In genomic region chr17:50661795-50662391, GRCh38 we compare ENCODE assay signal across 8 cellular contexts. TPM values are rescaled to one million over a fixed set of nuclear protein-coding genes. Genes with fewer than 3 reads are reported as not detected.
A peak's percentile ranks its signal among the peaks of the same experiment; 100 is the strongest.
DNase-seq lines count a peak whose midpoint lies in the region; ATAC-seq, FAIRE-seq and TF ChIP-seq lines count a peak whose summit lies in the region.

No MANE protein-coding gene starts in this region.

- H3K9me2 ChIP-seq in GM23248 (ENCODE audit: insufficient read depth) (no peaks in the 10 kb centered on the region), PC-9 (ENCODE audit: insufficient read depth) (no peaks in the 10 kb centered on the region)

- H3K4me3 ChIP-seq in A549: 0 out of 3 replicates have a peak overlapping the region, but pooled peaks have one; percentile 8
- H3K4me3 ChIP-seq in GM23248: 0 out of 2 replicates have a peak overlapping the region, but pooled peaks have one; percentile 25
- peak overlapping the region; percentile 39; the same call in 1 of the 2 replicates for H3K4me3 ChIP-seq in PC-9
- no peak overlapping the region for H3K4me3 ChIP-seq in liver (ENCODE audit: low read depth in 1 of 3, low read length in 3 of 3)
- no peak overlapping the region for H3K4me3 ChIP-seq in thyroid gland (replicated peaks in 1 of 3)

- H3K4me2 ChIP-seq in A549: peak overlapping the region; percentile 64
- peak overlapping the region; percentile 49 for H3K4me2 ChIP-seq in GM23248 (ENCODE audit: unreplicated experiment)
- H3K4me2 ChIP-seq in PC-9: peak overlapping the region; percentile 73

- 1% methylated on average over 9 of the region's 9 CpGs for WGBS in A549 (ENCODE audit: missing lambda C conversion rate)
- 27 to 33% methylated on average over 9 of the region's 9 CpGs for WGBS in GM23248 (ENCODE audit: low coverage in 1 of 2, low lambda C conversion rate in 2 of 2, missing lambda C conversion rate in 2 of 2), 2 experiments
- 54% methylated on average over 9 of the region's 9 CpGs for WGBS in liver
- 26 to 44% methylated on average over 9 of the region's 9 CpGs for WGBS in thyroid gland, 2 donors

- H3K4me3 Mint-ChIP-seq in MCF 10A (ENCODE audit: unreplicated experiment): peak overlapping the region; percentile 47

- POLR2A ChIA-PET in A549 (lab: Yijun Ruan, JAX): interaction anchor here (0.6 to 6.3 kb wide), 15 partner anchors 8 to 205 kb away, joined by 3 to 237 read pairs (median 4); partner anchors contain the start of genes ABCC3, LUC7L3 and TOB1
- POLR2A ChIA-PET in PC-9 (lab: Charles Lee; ENCODE audit: unreplicated experiment): interaction anchor here (0.5 to 1.7 kb wide), 7 partner anchors 8 to 387 kb away, joined by 3 to 26 read pairs (median 7); no protein-coding TSS in a partner anchor
- POLR2A ChIA-PET in MCF 10A (lab: Yijun Ruan, JAX): interaction anchor here (0.6 to 5.5 kb wide), 14 partner anchors 9 to 182 kb away, joined by 3 to 96 read pairs (median 5); partner anchors contain the start of genes ANKRD40 and LUC7L3

- H2AFZ ChIP-seq in GM23248 (no peak overlapping the region), PC-9 (no peak overlapping the region)

- peaks cover 32% of the 10 kb centered on the region for H3K36me3 Mint-ChIP-seq in MCF 10A (ENCODE audit: insufficient read depth, unreplicated experiment)

- H3K4me1 ChIP-seq in A549 (peaks cover 97% of the 10 kb centered on the region), GM23248 (ENCODE audit: insufficient read depth) (peaks cover 32% of the 10 kb centered on the region), PC-9 (replicated peaks; ENCODE audit: insufficient read depth) (peaks cover 74% of the 10 kb centered on the region), liver (ENCODE audit: control insufficient read depth in 4 of 4, insufficient read depth in 4 of 4, low read length in 3 of 4) (peaks cover 25 to 60% (median 40%) of the 10 kb centered on the region in 4 donors), thyroid gland (peaks cover 34 to 38% of the 10 kb centered on the region in 2 donors)

- intact Hi-C loops in PC-9 (cut with micrococcal nuclease; ENCODE audit: unreplicated experiment) (loop anchor here (2.0 kb wide), 1 partner anchor 25 kb away; no protein-coding TSS in a partner anchor), MCF 10A (cut with micrococcal nuclease) (loop anchor here (1.0 kb wide), 1 partner anchor 23 kb away; no protein-coding TSS in a partner anchor), thyroid gland (cut with DNase I) (no loop called here)

- H3K27ac Mint-ChIP-seq in MCF 10A (ENCODE audit: low read depth, unreplicated experiment): peak overlapping the region; percentile 77

- H3K27me3 Mint-ChIP-seq in MCF 10A (ENCODE audit: insufficient read depth, unreplicated experiment): no peaks in the 10 kb centered on the region

- no peaks in the 10 kb centered on the region for H3K27me3 ChIP-seq in GM23248 (replicated peaks; ENCODE audit: insufficient read depth)
- H3K27me3 ChIP-seq in PC-9 (ENCODE audit: insufficient read depth, low read depth): no peaks in the 10 kb centered on the region
- no peaks in the 10 kb centered on the region for H3K27me3 ChIP-seq in liver (ENCODE audit: control insufficient read depth in 4 of 4, insufficient read depth in 4 of 4, low read length in 3 of 4)
- no peaks in the 10 kb centered on the region for H3K27me3 ChIP-seq in thyroid gland

- TF ChIP-seq CTCF in A549 (IDR thresholded peaks at IDR 0.05) (no peak), PC-9 (conservative IDR thresholded peaks at IDR 0.05) (no peak), MCF 10A (IDR thresholded peaks at IDR 0.05; ENCODE audit: unreplicated experiment) (no peak), liver (IDR thresholded peaks at IDR 0.05; ENCODE audit: low read depth, low read length, missing input control) (no peak), thyroid gland (IDR thresholded peaks at IDR 0.05) (no peak)

- peaks cover 45% of the 10 kb centered on the region for H3K4me1 Mint-ChIP-seq in MCF 10A (ENCODE audit: insufficient read depth, unreplicated experiment)

- H3K9me3 ChIP-seq in A549: no peaks in the 10 kb centered on the region
- no peaks in the 10 kb centered on the region for H3K9me3 ChIP-seq in GM23248 (ENCODE audit: low read depth)
- H3K9me3 ChIP-seq in PC-9 (ENCODE audit: insufficient read depth, low read depth): no peaks in the 10 kb centered on the region
- no peaks in the 10 kb centered on the region for H3K9me3 ChIP-seq in liver (ENCODE audit: control insufficient read depth in 4 of 4, low read length in 3 of 4)
- H3K9me3 ChIP-seq in thyroid gland: no peaks in the 10 kb centered on the region

- H3K9ac ChIP-seq in GM23248 (peak overlapping the region; percentile 55), liver (ENCODE audit: low read depth in 1 of 2, low read length in 2 of 2) (no peak overlapping the region)

- H3K27ac ChIP-seq in A549: peak overlapping the region; percentile 98
- H3K27ac ChIP-seq in GM23248: peak overlapping the region; percentile 80
- H3K27ac ChIP-seq in PC-9: peak overlapping the region; percentile 97
- H3K27ac ChIP-seq in liver (ENCODE audit: low read depth in 1 of 2, low read length in 2 of 2): peak overlapping the region; percentile 79 to 94
- H3K27ac ChIP-seq in thyroid gland: peak overlapping the region; percentile 69 to 95 (median 84)

- H3K9me3 Mint-ChIP-seq in MCF 10A (ENCODE audit: unreplicated experiment): no peaks in the 10 kb centered on the region

- H4K20me1 ChIP-seq in GM23248 (ENCODE audit: insufficient read depth): no peaks in the 10 kb centered on the region
- no peaks in the 10 kb centered on the region for H4K20me1 ChIP-seq in PC-9 (ENCODE audit: insufficient read depth)

- CTCF ChIA-PET in A549 (lab: Yijun Ruan, JAX) (interaction anchor here (1.1 to 52.6 kb wide), 7 partner anchors 10 to 180 kb away, joined by 4 to 2097 read pairs (median 26); partner anchors contain the start of gene ABCC3), PC-9 (lab: Charles Lee) (interaction anchor here (0.5 to 3.2 kb wide), 6 partner anchors 11 to 225 kb away, joined by 3 to 33 read pairs (median 4); partner anchors contain the start of gene ANKRD40), MCF 10A (lab: Yijun Ruan, JAX) (interaction anchor here (0.5 to 2.9 kb wide), 12 partner anchors 9 to 102 kb away, joined by 3 to 16 read pairs (median 4); partner anchors contain the start of gene CACNA1G)

- peak; percentile 61 to 75 for ATAC-seq in A549
- no peak for ATAC-seq in HG03097 (IDR thresholded peaks at IDR 0.05; ENCODE audit: low FRiP score, unreplicated experiment)

- H3K79me2 ChIP-seq in GM23248 (ENCODE audit: insufficient read depth) (no peaks in the 10 kb centered on the region), PC-9 (ENCODE audit: low read depth) (peaks cover 25% of the 10 kb centered on the region; the same call in 1 of the 2 replicates)

- peak; percentile 96 to 98 for TF ChIP-seq EP300 in A549 (IDR thresholded peaks at IDR 0.05)

- FAIRE-seq in A549 (lab: Jason Lieb, UNC): peak; percentile 99

- in situ Hi-C loops in GM23248 (cut with MboI): no loop called here

- H3F3A ChIP-seq in GM23248 (ENCODE audit: insufficient read depth): peaks cover 21% of the 10 kb centered on the region
- peaks cover 94% of the 10 kb centered on the region for H3F3A ChIP-seq in PC-9 (ENCODE audit: insufficient read depth, low read depth)

- TF ChIP-seq POLR2A in A549 (IDR thresholded peaks at IDR 0.05; ENCODE audit: low read length): no peak
- peak in 1 of 2 donors; percentile 53 for TF ChIP-seq POLR2A in thyroid gland (IDR thresholded peaks at IDR 0.05)

- H3K36me3 ChIP-seq in GM23248 (ENCODE audit: low read depth): no peaks in the 10 kb centered on the region
- H3K36me3 ChIP-seq in PC-9 (ENCODE audit: low read depth): peaks cover 25% of the 10 kb centered on the region
- H3K36me3 ChIP-seq in liver (ENCODE audit: control insufficient read depth in 4 of 4, insufficient read depth in 3 of 4, low read depth in 1 of 4, low read length in 3 of 4): peaks cover 0 to 3% (median under 1%) of the 10 kb centered on the region in 4 donors
- no peaks in the 10 kb centered on the region for H3K36me3 ChIP-seq in thyroid gland

- TF ChIP-seq RAD21 in A549 (conservative IDR thresholded peaks at IDR 0.05 in 1 of 2, IDR thresholded peaks at IDR 0.05 in 1 of 2) (peak; percentile 21 to 65; a peak in 4 of 5 replicates), liver (IDR thresholded peaks at IDR 0.05) (peak; percentile 30 to 41)

- BruUV-seq in PC-9 (replicated peaks; lab: Mats Ljungman, UMichigan) (no TSS peak), MCF 10A (replicated peaks; lab: Mats Ljungman, UMichigan) (no TSS peak)

- DNase-seq in A549 (ENCODE audit: low read depth in 1 of 2, low spot score in 1 of 2) (peak; percentile 100), GM23248 (peak; percentile 92), PC-9 (peak; percentile 93 to 98), MCF 10A (ENCODE audit: unreplicated experiment) (peak; percentile 99), thyroid gland (peak; percentile 95 to 96), germinal center (ENCODE audit: low spot score) (no peak)

RNA-seq across cellular contexts. Expression of gene ABCC3, which starts 27.2 kb away (rescaled TPM):
- polyA plus RNA-seq in A549 (2011; rRNA removed) (342 and 442 TPM in 2 replicates), A549 (2017; fragmentation: RNase III; extraction: RNeasy Plus Mini Kit Qiagen cat#74134 plus additional on column Dnase treatment) (225 to 288 TPM (median 248 TPM) in 3 replicates), GM23248 (2016; fragmentation: Nextera tagmentation; extraction: Ambion mirVana) (35.0 and 38.5 TPM in 2 replicates), liver (10 to 100 TPM; 66.7 to 94.3 TPM)
- 157 and 189 TPM in 2 replicates for polyA plus RNA-seq in A549 (2012; cell fraction: cytosol; rRNA removed)
- 1,165 and 1,226 TPM in 2 replicates for polyA plus RNA-seq in A549 (2012; cell fraction: nucleus; rRNA removed)
- 586 and 639 TPM in 2 replicates for polyA minus RNA-seq in A549 (2011; rRNA and poly(A)+ RNA removed)
- total RNA-seq in GM23248 (2014; rRNA removed; shearing (Covaris generic)): 28.3 and 32.0 TPM in 2 replicates
- total RNA-seq in PC-9 (2021) (221 and 273 TPM in 2 replicates), MCF 10A (2022) (209 and 293 TPM in 2 replicates), liver (100 to 1,000 TPM in 1 of 2 donors, 10 to 100 TPM in 1; 10.5 to 197 TPM), thyroid gland (100 to 1,000 TPM in 2 of 4 donors, 10 to 100 TPM in 2; 51.0 to 189 (median 131) TPM)

RNA-seq across cellular contexts. Expression of gene ANKRD40, which starts 45.8 kb away (rescaled TPM):
- polyA plus RNA-seq in A549 (2011; rRNA removed): 68.5 and 84.3 TPM in 2 replicates
- 31.1 and 36.1 TPM in 2 replicates for polyA plus RNA-seq in A549 (2012; cell fraction: cytosol; rRNA removed)
- 20.0 and 27.7 TPM in 2 replicates for polyA plus RNA-seq in A549 (2012; cell fraction: nucleus; rRNA removed)
- 44.2 to 55.2 TPM (median 50.1 TPM) in 3 replicates for polyA plus RNA-seq in A549 (2017; fragmentation: RNase III; extraction: RNeasy Plus Mini Kit Qiagen cat#74134 plus additional on column Dnase treatment)
- 31.0 and 37.0 TPM in 2 replicates for polyA minus RNA-seq in A549 (2011; rRNA and poly(A)+ RNA removed)
- total RNA-seq in GM23248 (2014; rRNA removed; shearing (Covaris generic)): 35.5 and 36.5 TPM in 2 replicates
- polyA plus RNA-seq in GM23248 (2016; fragmentation: Nextera tagmentation; extraction: Ambion mirVana): 20.1 and 20.2 TPM in 2 replicates
- 24.4 and 33.5 TPM in 2 replicates for total RNA-seq in PC-9 (2021)
- 42.2 and 46.4 TPM in 2 replicates for total RNA-seq in MCF 10A (2022)
- total RNA-seq in liver: 10 to 100 TPM; 10.1 to 15.1 TPM
- polyA plus RNA-seq in liver: 1 to 10 TPM; 6.2 to 9.3 TPM
- 10 to 100 TPM; 29.4 to 40.2 (median 35.1) TPM for total RNA-seq in thyroid gland

RNA-seq across cellular contexts. Expression of gene LUC7L3, which starts 57.5 kb away (rescaled TPM):
- polyA plus RNA-seq in A549 (2011; rRNA removed) (117 and 209 TPM in 2 replicates), A549 (2017; fragmentation: RNase III; extraction: RNeasy Plus Mini Kit Qiagen cat#74134 plus additional on column Dnase treatment) (165 to 211 TPM (median 207 TPM) in 3 replicates), GM23248 (2016; fragmentation: Nextera tagmentation; extraction: Ambion mirVana) (100 and 138 TPM in 2 replicates), liver (100 to 1,000 TPM in 1 of 2 donors, 10 to 100 TPM in 1; 15.5 to 126 TPM)
- 49.5 and 58.7 TPM in 2 replicates for polyA plus RNA-seq in A549 (2012; cell fraction: cytosol; rRNA removed)
- 125 and 135 TPM in 2 replicates for polyA plus RNA-seq in A549 (2012; cell fraction: nucleus; rRNA removed)
- polyA minus RNA-seq in A549 (2011; rRNA and poly(A)+ RNA removed): 15.6 and 16.2 TPM in 2 replicates
- total RNA-seq in GM23248 (2014; rRNA removed; shearing (Covaris generic)): 57.5 and 59.1 TPM in 2 replicates
- total RNA-seq in PC-9 (2021) (147 and 212 TPM in 2 replicates), MCF 10A (2022) (99.4 and 108 TPM in 2 replicates), liver (10 to 100 TPM; 26.0 to 26.5 TPM), thyroid gland (100 to 1,000 TPM in 2 of 4 donors, 10 to 100 TPM in 2; 75.2 to 199 (median 140) TPM)

Comparison
In these comparisons a context has a peak if more than half of its experiments do, and no peak if none do; other contexts are left out.
1. H3K4me3 ChIP-seq: peak in A549 (single experiment), GM23248 (single experiment) and PC-9 (single experiment); none in liver (0 of 3) and thyroid gland (0 of 3).
2. Peak in every context shown above with its lines, with median percentiles within 50 percentile points of each other: H3K27ac ChIP-seq and H3K4me2 ChIP-seq.